Comparison of ENCODE assay signal across 1 cellular context in the genomic region with DNA sequence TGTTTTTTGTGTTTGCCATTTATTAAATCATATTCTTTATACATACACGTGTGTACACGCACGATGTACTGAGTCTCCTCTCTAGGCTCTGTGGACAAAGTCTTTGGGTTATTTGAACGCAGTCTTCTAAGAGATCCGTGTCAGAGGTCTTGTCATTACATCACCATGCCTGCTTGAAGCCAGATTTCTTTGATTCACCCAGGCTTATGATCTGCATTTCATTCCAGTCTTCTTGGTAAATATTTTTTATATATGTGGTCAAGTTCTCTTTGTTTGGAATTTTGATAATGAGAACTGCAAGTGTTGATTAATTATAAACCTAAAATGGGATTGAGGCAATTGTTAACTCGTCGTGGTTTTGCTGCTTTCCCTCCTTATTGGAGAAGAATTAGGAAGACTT.
TF ChIP-seq lines count a peak whose summit lies in the region.

No MANE protein-coding gene starts in this region.

TF ChIP-seq in IMR-90, 13 proteins besides CTCF, POLR2A, EP300 and RAD21:
- TF ChIP-seq ELK1 (IDR thresholded peaks at IDR 0.05; ENCODE audit: borderline replicate concordance, low read depth, low read length), result no peak
- TF ChIP-seq CEBPB (IDR thresholded peaks at IDR 0.05; ENCODE audit: low read depth, low read length), result no peak
- TF ChIP-seq CHD1 (IDR thresholded peaks at IDR 0.05; ENCODE audit: low read depth, low read length), result no peak
